In genomic region chr11:46130286-46130937, GRCh38 we compare ENCODE assay signal across 32 cellular contexts.
"Had no signal": no experiment of that assay in that cellular context is flagged by ENCODE, and none has a peak within 500 bp of the region (broad histone marks: within the 10 kb centered on the region; RNA-seq: fewer than 3 reads in every experiment).

No MANE protein-coding gene starts in this region.

- H3K4me1 ChIP-seq: gastroesophageal sphincter, tibial nerve had no signal

- H3K27ac ChIP-seq: brain microvascular endothelial cell, coronary artery, gastroesophageal sphincter, ovary, tibial nerve had no signal

- H3K27me3 ChIP-seq: brain microvascular endothelial cell, gastroesophageal sphincter, ovary, tibial nerve had no signal

- H3K4me2 ChIP-seq: smooth muscle cell had no signal

- H3K4me3 Mint-ChIP-seq: activated CD4-positive, alpha-beta memory T cell treated with anti-CD3 and anti-CD28 coated beads, Interleukin-2, amount 10 ng/mL, durations not matched to agents 7 days and 5 days; activated CD4-positive, alpha-beta T cell treated with anti-CD3 and anti-CD28 coated beads, Interleukin-2, amount 10 ng/mL, durations not matched to agents 7 days and 5 days; activated T-cell treated with anti-CD3 and anti-CD28 coated beads, Interleukin-2, amount 50 U/mL, for 24 hours; activated T-helper 17 cell treated with anti-CD3 and anti-CD28 coated beads, Interleukin-2, amount 50 U/mL, for 72 hours; effector memory CD8-positive, alpha-beta T cell; immature natural killer cell; naive B cell; nephron progenitor cell; WTC11 had no signal

- H3K36me3 ChIP-seq: brain microvascular endothelial cell, gastroesophageal sphincter, ovary, tibial nerve had no signal

- H3K9me3 Mint-ChIP-seq: activated CD4-positive, alpha-beta memory T cell treated with anti-CD3 and anti-CD28 coated beads, Interleukin-2, amount 10 ng/mL, durations not matched to agents 7 days and 5 days; activated CD4-positive, alpha-beta T cell treated with anti-CD3 and anti-CD28 coated beads, Interleukin-2, amount 10 ng/mL, durations not matched to agents 7 days and 5 days; activated T-cell treated with anti-CD3 and anti-CD28 coated beads, Interleukin-2, amount 50 U/mL, for 24 hours; activated T-helper 17 cell treated with anti-CD3 and anti-CD28 coated beads, Interleukin-2, amount 50 U/mL, for 72 hours; effector memory CD8-positive, alpha-beta T cell; immature natural killer cell; naive B cell; nephron progenitor cell; WTC11 had no signal

- H3K36me3 Mint-ChIP-seq: immature natural killer cell, naive B cell, WTC11 had no signal

- H3K27me3 Mint-ChIP-seq: activated T-cell treated with anti-CD3 and anti-CD28 coated beads, Interleukin-2, amount 50 U/mL, for 24 hours; activated T-helper 17 cell treated with anti-CD3 and anti-CD28 coated beads, Interleukin-2, amount 50 U/mL, for 72 hours; effector memory CD8-positive, alpha-beta T cell; naive B cell had no signal

- DNase-seq: activated CD4-positive, alpha-beta memory T cell treated with anti-CD3 and anti-CD28 coated beads, Interleukin-2, amount 10 ng/mL, durations not matched to agents 7 days and 5 days; activated CD4-positive, alpha-beta T cell treated with anti-CD3 and anti-CD28 coated beads for 1 hour; activated CD4-positive, alpha-beta T cell treated with anti-CD3 and anti-CD28 coated beads, Interleukin-2, amount 10 ng/mL, durations not matched to agents 7 days and 5 days; activated CD8-positive, alpha-beta memory T cell treated with anti-CD3 and anti-CD28 coated beads, Interleukin-2, amount 50 U/mL, for 48 hours; activated gamma-delta T cell treated with Interleukin-2 at 50 U/mL for 16 hours; activated naive CD4-positive, alpha-beta T cell treated with anti-CD3 and anti-CD28 coated beads, Interleukin-2, amount 50 U/mL, for 16 hours; activated T-cell treated with anti-CD3 and anti-CD28 coated beads, Interleukin-2, amount 50 U/mL, for 24 hours; amniotic stem cell; brain microvascular endothelial cell; effector memory CD8-positive, alpha-beta T cell; erythroblast; head of caudate nucleus; hippocampal formation; immature natural killer cell; kidney; left colon; mammary epithelial cell; naive B cell; nephron progenitor cell; ovary; retina; stimulated activated CD4-positive, alpha-beta T cell treated with anti-CD3 and anti-CD28 coated beads, Interleukin-1b, Interleukin-23, amount 100 ng/mL, for 48 hours; stimulated activated naive CD4-positive, alpha-beta T cell; T1000 had no signal

- H3K27ac Mint-ChIP-seq: activated CD4-positive, alpha-beta memory T cell treated with anti-CD3 and anti-CD28 coated beads, Interleukin-2, amount 10 ng/mL, durations not matched to agents 7 days and 5 days; activated CD4-positive, alpha-beta T cell treated with anti-CD3 and anti-CD28 coated beads, Interleukin-2, amount 10 ng/mL, durations not matched to agents 7 days and 5 days; activated T-cell treated with anti-CD3 and anti-CD28 coated beads, Interleukin-2, amount 50 U/mL, for 24 hours; activated T-helper 17 cell treated with anti-CD3 and anti-CD28 coated beads, Interleukin-2, amount 50 U/mL, for 72 hours; effector memory CD8-positive, alpha-beta T cell; immature natural killer cell; naive B cell; progenitor cell of endocrine pancreas had no signal

- ATAC-seq: activated T-helper 17 cell treated with anti-CD3 and anti-CD28 coated beads, Interleukin-2, amount 50 U/mL, for 72 hours; effector memory CD8-positive, alpha-beta T cell; gastroesophageal sphincter; left colon; sciatic nerve; WTC11 had no signal

- H3K4me3 ChIP-seq: coronary artery, gastroesophageal sphincter, ovary, smooth muscle cell, tibial nerve had no signal
